7 cellular contexts compared by ENCODE assay signal in genomic region chr20:62368629-62369507, GRCh38. TPM values are rescaled to one million over a fixed set of nuclear protein-coding genes. Genes with fewer than 3 reads are reported as not detected.
DNase-seq lines count a peak whose midpoint lies in the region; ATAC-seq and TF ChIP-seq lines count a peak whose summit lies in the region.

No MANE protein-coding gene starts in this region.

- DNase-seq in OCI-LY7 (ENCODE audit: low spot score) (no peak), epithelial cell of proximal tubule (ENCODE audit: low read depth) (no peak), natural killer cell (no peak), CD1c-positive myeloid dendritic cell (ENCODE audit: extremely low spot score) (no peak), inferior parietal cortex (ENCODE audit: extremely low spot score) (no peak)

- peaks cover 43% of the 10 kb centered on the region for H3K4me1 ChIP-seq in OCI-LY7 (ENCODE audit: insufficient read depth, low read length, poor library complexity, severe bottlenecking)

- peaks cover 0 to 6% of the 10 kb centered on the region in 2 donors for H3K4me1 Mint-ChIP-seq in natural killer cell

- POLR2A ChIA-PET in OCI-LY7 (lab: Charles Lee) = interaction anchor here (0.8 to 0.9 kb wide), 2 partner anchors 66 to 68 kb away, joined by 3 to 4 read pairs; partner anchors contain the start of gene ADRM1

- H2AFZ ChIP-seq in OCI-LY7 (ENCODE audit: low read length) = no peak overlapping the region

- ATAC-seq in natural killer cell (peak in 1 of 3 donors; percentile 27), GM21526 (IDR thresholded peaks at IDR 0.05; ENCODE audit: low FRiP score, unreplicated experiment) (no peak)

- no TSS peak for BruUV-seq in OCI-LY7 (replicated peaks; lab: Mats Ljungman, UMichigan)

- H3K79me2 ChIP-seq in OCI-LY7 (ENCODE audit: insufficient read depth, low read depth, low read length) = no peaks in the 10 kb centered on the region

- CTCF ChIA-PET in OCI-LY7 (lab: Charles Lee; ENCODE audit: unreplicated experiment) = interaction anchor here (0.6 to 1.4 kb wide), 3 partner anchors 14 to 67 kb away, joined by 3 to 5 read pairs (median 4); no protein-coding TSS in a partner anchor

- no peak overlapping the region for H3K27ac Mint-ChIP-seq in natural killer cell

- no peaks in the 10 kb centered on the region for H3K9me3 ChIP-seq in OCI-LY7 (ENCODE audit: low read length)

- peaks cover 0 to 32% of the 10 kb centered on the region in 2 donors for H3K27me3 Mint-ChIP-seq in natural killer cell (ENCODE audit: low read depth in 2 of 2)

- no peaks in the 10 kb centered on the region for H3K36me3 ChIP-seq in OCI-LY7 (ENCODE audit: insufficient read depth, low read length)

- H3K4me2 ChIP-seq in OCI-LY7 (ENCODE audit: low read length) = peak overlapping the region; percentile 86

- H3K9me2 ChIP-seq in OCI-LY7 (ENCODE audit: insufficient read depth, low read length) = no peaks in the 10 kb centered on the region

- no peaks in the 10 kb centered on the region for H3K9me3 Mint-ChIP-seq in natural killer cell

- TF ChIP-seq CTCF in GM12873 (IDR thresholded peaks at IDR 0.05; ENCODE audit: insufficient read depth, low read depth, low read length, missing control alignments) (peak; percentile 36), OCI-LY7 (conservative IDR thresholded peaks at IDR 0.05; ENCODE audit: low read length) (peak; percentile 42), epithelial cell of proximal tubule (conservative IDR thresholded peaks at IDR 0.05; ENCODE audit: low read depth, low read length) (peak; percentile 18), natural killer cell (IDR thresholded peaks at IDR 0.05) (no peak)

- no peaks in the 10 kb centered on the region for H4K20me1 ChIP-seq in OCI-LY7 (ENCODE audit: insufficient read depth, low read length)

- H3K27ac ChIP-seq in OCI-LY7 (ENCODE audit: low read depth, low read length, poor library complexity, severe bottlenecking) = no peak overlapping the region

- peak overlapping the region; percentile 77 for H3K4me3 Mint-ChIP-seq in natural killer cell

- H3K4me3 ChIP-seq in OCI-LY7 (ENCODE audit: low read depth, low read length, poor library complexity, severe bottlenecking) (no peak overlapping the region), epithelial cell of proximal tubule (ENCODE audit: low read depth, low read length) (peak overlapping the region; percentile 95)

- intact Hi-C loops in OCI-LY7 (cut with micrococcal nuclease; ENCODE audit: unreplicated experiment) (loop anchor here (5.0 kb wide), 1 partner anchor 47 kb away; no protein-coding TSS in a partner anchor), natural killer cell (cut with micrococcal nuclease) (no loop called here)

- no peaks in the 10 kb centered on the region for H3K36me3 Mint-ChIP-seq in natural killer cell

RNA-seq across cellular contexts. Expression of gene LAMA5, which starts 1.8 kb away (rescaled TPM):
- 53.3 and 59.3 TPM in 2 replicates for total RNA-seq in OCI-LY7 (2014; rRNA removed; shearing (Covaris generic))
- 144 and 162 TPM in 2 replicates for total RNA-seq in OCI-LY7 (2022)
- total RNA-seq in epithelial cell of proximal tubule = 103 and 240 TPM in 2 replicates
- total RNA-seq in natural killer cell = 1 to 10 TPM; 1.0 to 4.3 (median 1.4) TPM

RNA-seq across cellular contexts. Expression of gene RPS21, which starts 18.0 kb away (rescaled TPM):
- 2,092 and 3,376 TPM in 2 replicates for total RNA-seq in OCI-LY7 (2014; rRNA removed; shearing (Covaris generic))
- total RNA-seq in OCI-LY7 (2022) (2,373 and 2,571 TPM in 2 replicates), epithelial cell of proximal tubule (2,187 and 2,322 TPM in 2 replicates), natural killer cell (1,000 to 10,000 TPM in 2 of 3 donors, 100 to 1,000 TPM in 1; 887 to 1,244 (median 1,112) TPM)

RNA-seq across cellular contexts. Expression of gene CABLES2, which starts 38.2 kb away (rescaled TPM):
- 11.1 and 14.8 TPM in 2 replicates for total RNA-seq in OCI-LY7 (2014; rRNA removed; shearing (Covaris generic))
- total RNA-seq in OCI-LY7 (2022) (22.5 and 23.3 TPM in 2 replicates), epithelial cell of proximal tubule (5.8 and 7.8 TPM in 2 replicates), natural killer cell (1 to 10 TPM; 8.0 to 9.3 (median 8.4) TPM)

RNA-seq across cellular contexts. Expression of gene RBBP8NL, which starts 58.5 kb away (rescaled TPM):
- total RNA-seq in OCI-LY7 (2014; rRNA removed; shearing (Covaris generic)) = not detected in 2 replicates
- total RNA-seq in OCI-LY7 (2022) (not detected in 2 replicates), epithelial cell of proximal tubule (0.07 and 0.40 TPM in 2 replicates), natural killer cell (not detected)

Comparison
In these comparisons a context has a peak if more than half of its experiments do, and no peak if none do; other contexts are left out.
1. RNA of gene LAMA5, which starts 1.8 kb away (total RNA-seq): 103 to 240 TPM in epithelial cell of proximal tubule and 53.3 to 162 TPM in OCI-LY7; 1.0 to 4.3 TPM in natural killer cell; every median in the first group is over 10 times any median in the second.